ENCODE assay signal across 17 cellular contexts in the genomic region with DNA sequence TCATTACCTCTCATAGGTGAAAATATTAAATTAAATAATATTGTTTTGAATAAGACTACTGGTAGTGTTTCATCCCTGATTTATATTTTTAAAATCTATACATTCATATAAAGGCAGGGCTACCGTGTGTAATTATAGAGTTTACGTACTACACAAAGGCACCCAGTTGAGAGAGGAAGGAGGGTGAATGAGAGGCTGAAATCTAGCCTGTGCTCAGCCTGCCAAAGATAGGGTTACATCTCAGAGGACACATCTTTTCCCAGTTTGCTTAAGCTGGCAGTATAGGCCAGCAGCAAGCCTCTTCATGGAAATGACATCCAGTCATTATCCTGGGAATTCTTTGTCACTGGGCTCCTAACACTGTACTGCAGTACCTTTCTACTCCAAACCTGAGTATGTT. TPM values are rescaled to one million over a fixed set of nuclear protein-coding genes. Genes with fewer than 3 reads are reported as not detected.
"Had no signal": no experiment of that assay in that cellular context is flagged by ENCODE, and none has a peak within 500 bp of the region (broad histone marks: within the 10 kb centered on the region; RNA-seq: fewer than 3 reads in every experiment).

No MANE protein-coding gene starts in this region.

- DNase-seq: activated B cell treated with CpG ODN at 0.5 μM for 24 hours; activated CD4-positive, alpha-beta T cell treated with anti-CD3 and anti-CD28 coated beads, Interleukin-2, amount 10 ng/mL, durations not matched to agents 24 days and 14 days; activated CD8-positive, alpha-beta memory T cell treated with anti-CD3 and anti-CD28 coated beads, Interleukin-2, amount 50 U/mL, for 48 hours; activated naive CD8-positive, alpha-beta T cell treated with anti-CD3 and anti-CD28 coated beads, Interleukin-2, amount 10 ng/mL, durations not matched to agents 7 days and 5 days; brain microvascular endothelial cell; effector CD8-positive, alpha-beta T cell; islet precursor cell; naive B cell; ovary; stimulated activated CD4-positive, alpha-beta T cell treated with anti-CD3 and anti-CD28 coated beads, Interleukin-1b, Interleukin-23, amount 100 ng/mL, for 48 hours; T-helper 2 cell; tibial artery had no signal

- H3K27me3 ChIP-seq: brain microvascular endothelial cell, ovary, vagina had no signal

- H3K4me1 ChIP-seq: tibial artery, vagina had no signal

- H3K27ac ChIP-seq: brain microvascular endothelial cell, ovary, tibial artery, vagina had no signal

- H3K4me3 ChIP-seq: ovary, tibial artery, vagina had no signal

- H3K36me3 ChIP-seq: brain microvascular endothelial cell, ovary, vagina had no signal

- H3K9me3 ChIP-seq: ovary, tibial artery, vagina had no signal

RNA-seq across cellular contexts. Expression of gene B3GNT6, which starts 7.5 kb away (rescaled TPM):
- total RNA-seq: activated B cell treated with CpG ODN at 0.5 μM for 24 hours; activated CD4-positive, alpha-beta T cell treated with anti-CD3 and anti-CD28 coated beads, Interleukin-2, amount 10 ng/mL, durations not matched to agents 24 days and 14 days; activated naive CD8-positive, alpha-beta T cell treated with anti-CD3 and anti-CD28 coated beads, Interleukin-2, amount 10 ng/mL, durations not matched to agents 7 days and 5 days; activated T-helper 1 cell treated with anti-CD3 and anti-CD28 coated beads, Interleukin-12 subunit alpha, Interleukin-12 subunit beta, Interleukin-2, Interleukin-4 antibody, amounts not matched to agents 30 ng/mL and 10 ng/mL and 1 ng/mL, durations not matched to agents 14 hours and 24 hours and 36 hours; endothelial cell of umbilical vein; frontal cortex; mononuclear cell; vagina had no signal
- polyA plus RNA-seq: endothelial cell of umbilical vein, ovary had no signal
